In the genomic region with DNA sequence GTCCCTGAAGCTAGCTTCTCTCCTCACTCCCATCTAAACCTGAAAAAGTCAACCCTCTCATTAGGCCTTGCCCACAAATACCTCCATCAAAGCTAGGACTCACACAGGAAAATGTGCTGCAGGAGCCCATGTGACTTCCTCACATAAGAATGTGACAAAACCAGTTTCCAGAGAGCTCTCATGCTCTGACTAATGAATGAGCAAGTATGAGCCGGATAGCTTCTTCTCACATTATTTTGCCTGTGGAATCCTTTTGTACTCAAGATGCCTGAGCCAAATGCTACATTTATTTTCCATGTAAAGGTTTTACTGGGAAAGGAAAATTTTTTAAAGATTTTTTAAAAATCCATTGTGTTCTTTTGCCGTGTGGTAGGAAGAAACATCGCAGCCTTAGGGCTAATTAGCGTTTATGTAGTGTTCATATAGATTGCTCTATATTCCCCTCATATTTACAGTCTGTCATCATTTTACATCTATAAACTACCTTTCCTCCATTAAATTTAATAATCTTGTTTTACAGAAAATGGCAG, we compare ENCODE assay signal across 8 cellular contexts.
DNase-seq lines count a peak whose midpoint lies in the region; ATAC-seq lines count a peak whose summit lies in the region.

No MANE protein-coding gene starts in this region.

- H3K36me3 Mint-ChIP-seq in activated T-cell treated with anti-CD3 and anti-CD28 coated beads, Interleukin-2, amount 50 U/mL, for 4 hours (ENCODE audit: insufficient read depth) = no peaks in the 10 kb centered on the region

- ATAC-seq in activated T-cell treated with anti-CD3 and anti-CD28 coated beads, Interleukin-2, amount 50 U/mL, for 4 hours = peak; percentile 83 to 88
- ATAC-seq in GM21390 (IDR thresholded peaks at IDR 0.05; ENCODE audit: unreplicated experiment) = no peak

- peaks cover 82% of the 10 kb centered on the region for H3K4me1 Mint-ChIP-seq in activated T-cell treated with anti-CD3 and anti-CD28 coated beads, Interleukin-2, amount 50 U/mL, for 4 hours (ENCODE audit: low read depth)

- peak; percentile 88 for DNase-seq in AG08395 (ENCODE audit: low spot score)
- peak; percentile 51 for DNase-seq in Jurkat, Clone E6-1 (ENCODE audit: low read depth, low spot score)
- peak; percentile 47 for DNase-seq in activated T-cell treated with anti-CD3 and anti-CD28 coated beads, Interleukin-2, amount 50 U/mL, for 4 hours
- peak; percentile 70 for DNase-seq in iPS-NIHi11 (ENCODE audit: low spot score)
- DNase-seq in ureter (ENCODE audit: low spot score) = peak; percentile 49
- no peak for DNase-seq in NCI-H2227 treated with DMSO at 0.1 percent for 48 hours (lab: John Stamatoyannopoulos, UW)
- DNase-seq in NCI-H2171 treated with DMSO at 0.1 percent for 48 hours (lab: John Stamatoyannopoulos, UW) = no peak

- no peak overlapping the region for H3K4me3 ChIP-seq in Jurkat, Clone E6-1 (ENCODE audit: low read length)

- H3K4me3 Mint-ChIP-seq in activated T-cell treated with anti-CD3 and anti-CD28 coated beads, Interleukin-2, amount 50 U/mL, for 4 hours = peak overlapping the region; percentile 11

- no peaks in the 10 kb centered on the region for H3K9me3 Mint-ChIP-seq in activated T-cell treated with anti-CD3 and anti-CD28 coated beads, Interleukin-2, amount 50 U/mL, for 4 hours

- no peaks in the 10 kb centered on the region for H3K27me3 Mint-ChIP-seq in activated T-cell treated with anti-CD3 and anti-CD28 coated beads, Interleukin-2, amount 50 U/mL, for 4 hours (ENCODE audit: low read depth)

Comparison
In these comparisons a context has a peak if more than half of its experiments do, and no peak if none do; other contexts are left out.
1. DNase-seq: peak in AG08395 (single experiment), Jurkat, Clone E6-1 (single experiment), activated T-cell treated with anti-CD3 and anti-CD28 coated beads, Interleukin-2, amount 50 U/mL, for 4 hours (single experiment), iPS-NIHi11 (single experiment) and ureter (single experiment); none in NCI-H2227 treated with DMSO at 0.1 percent for 48 hours (single experiment) and NCI-H2171 treated with DMSO at 0.1 percent for 48 hours (single experiment).